Comparison of ENCODE assay signal across 12 cellular contexts in genomic region chr5:67047180-67047579, GRCh38.
DNase-seq lines count a peak whose midpoint lies in the region; ATAC-seq and TF ChIP-seq lines count a peak whose summit lies in the region.
"Had no signal": no experiment of that assay in that cellular context is flagged by ENCODE, and none has a peak within 500 bp of the region (broad histone marks: within the 10 kb centered on the region; RNA-seq: fewer than 3 reads in every experiment).

No MANE protein-coding gene starts in this region.

- H3K18ac ChIP-seq in neuronal stem cell (ENCODE audit: low read length): no peak overlapping the region

- H3K27me3 ChIP-seq in SK-N-SH (ENCODE audit: insufficient read depth): no peaks in the 10 kb centered on the region
- no peaks in the 10 kb centered on the region for H3K27me3 ChIP-seq in heart right ventricle
- H3K27me3 ChIP-seq in sigmoid colon: no peaks in the 10 kb centered on the region
- no peaks in the 10 kb centered on the region for H3K27me3 ChIP-seq in GM23248 (replicated peaks; ENCODE audit: insufficient read depth)
- no peaks in the 10 kb centered on the region for H3K27me3 ChIP-seq in neuronal stem cell (ENCODE audit: control insufficient read depth in 3 of 3, insufficient read depth in 3 of 3, low read depth in 1 of 3, low read length in 3 of 3)
- H3K27me3 ChIP-seq: dorsolateral prefrontal cortex had no signal

- no peak overlapping the region for H4K8ac ChIP-seq in neuronal stem cell (ENCODE audit: low read depth, low read length)

- H3K9me2 ChIP-seq in SK-N-SH: no peaks in the 10 kb centered on the region
- H3K9me2 ChIP-seq in GM23248 (ENCODE audit: insufficient read depth): peaks cover 3% of the 10 kb centered on the region; the same call in 1 of the 2 replicates

- peaks cover 0 to 22% of the 10 kb centered on the region in 2 experiments; a peak in 2 of 4 replicates for H3K4me1 ChIP-seq in SK-N-SH (ENCODE audit: control insufficient read depth in 1 of 2, insufficient read depth in 2 of 2, low read depth in 1 of 2, low read length in 1 of 2)
- H3K4me1 ChIP-seq in heart right ventricle: peaks cover 6 to 96% (median 60%) of the 10 kb centered on the region in 9 donors
- peaks cover 0 to 40% (median 17%) of the 10 kb centered on the region in 4 donors for H3K4me1 ChIP-seq in sigmoid colon
- peaks cover 6% of the 10 kb centered on the region for H3K4me1 ChIP-seq in GM23248 (ENCODE audit: insufficient read depth)
- peaks cover 7% of the 10 kb centered on the region in 2 donors for H3K4me1 ChIP-seq in neuronal stem cell (ENCODE audit: control insufficient read depth in 2 of 2, insufficient read depth in 1 of 2, low read depth in 1 of 2, low read length in 2 of 2)

- no peak overlapping the region for H2AK5ac ChIP-seq in neuronal stem cell (ENCODE audit: low read depth, low read length)

- no peak overlapping the region for H2BK15ac ChIP-seq in neuronal stem cell (ENCODE audit: low read length)

- no peak overlapping the region for H4K91ac ChIP-seq in neuronal stem cell (ENCODE audit: low read depth, low read length, poor library complexity)

- in situ Hi-C loops in KBM-7 (cut with MboI; ENCODE audit: low pct_unique_long_range_greater_than_20kb, low sequenced_read_pairs): no loop called here
- in situ Hi-C loops in GM23248 (cut with MboI): no loop called here

- H3K9me3 ChIP-seq in SK-N-SH (no peaks in the 10 kb centered on the region), heart right ventricle (no peaks in the 10 kb centered on the region), sigmoid colon (no peaks in the 10 kb centered on the region), GM23248 (ENCODE audit: low read depth) (no peaks in the 10 kb centered on the region), neuronal stem cell (replicated peaks in 1 of 2; ENCODE audit: control insufficient read depth in 2 of 2, insufficient read depth in 1 of 2, low read depth in 1 of 2, low read length in 2 of 2) (no peaks in the 10 kb centered on the region)

- POLR2A ChIA-PET in SK-N-SH (lab: Yijun Ruan, JAX): no interaction called here

- H3K4me2 ChIP-seq in SK-N-SH (no peak overlapping the region), GM23248 (ENCODE audit: unreplicated experiment) (no peak overlapping the region), neuronal stem cell (ENCODE audit: insufficient read depth, low read length, poor library complexity, severe bottlenecking) (no peak overlapping the region)

- no peak overlapping the region for H2BK12ac ChIP-seq in neuronal stem cell (ENCODE audit: low read length)

- no peak overlapping the region for H3K9ac ChIP-seq in SK-N-SH
- H3K9ac ChIP-seq in GM23248: no peak overlapping the region
- no peak overlapping the region for H3K9ac ChIP-seq in neuronal stem cell (ENCODE audit: low read depth, low read length, poor library complexity)

- no peak overlapping the region for H2BK5ac ChIP-seq in neuronal stem cell (ENCODE audit: low read length)

- H3K4me3 ChIP-seq in SK-N-SH (ENCODE audit: low read depth in 2 of 2, low read length in 1 of 2) (no peak overlapping the region), heart right ventricle (no peak overlapping the region), sigmoid colon (no peak overlapping the region), GM23248 (no peak overlapping the region), neuronal stem cell (ENCODE audit: low read length in 2 of 2) (no peak overlapping the region)
- H3K4me3 ChIP-seq: dorsolateral prefrontal cortex had no signal

- no peak for TF ChIP-seq CTCF in SK-N-SH (IDR thresholded peaks at IDR 0.05)
- no peak for TF ChIP-seq CTCF in heart right ventricle (IDR thresholded peaks at IDR 0.05)
- no peak for TF ChIP-seq CTCF in sigmoid colon (IDR thresholded peaks at IDR 0.05)

- H3K36me3 ChIP-seq in SK-N-SH (replicated peaks in 1 of 2; ENCODE audit: control insufficient read depth in 1 of 2, insufficient read depth in 2 of 2, low read length in 1 of 2): no peaks in the 10 kb centered on the region
- no peaks in the 10 kb centered on the region for H3K36me3 ChIP-seq in heart right ventricle
- no peaks in the 10 kb centered on the region for H3K36me3 ChIP-seq in sigmoid colon
- H3K36me3 ChIP-seq in GM23248 (ENCODE audit: low read depth): no peaks in the 10 kb centered on the region
- no peaks in the 10 kb centered on the region for H3K36me3 ChIP-seq in neuronal stem cell (replicated peaks in 1 of 2; ENCODE audit: control insufficient read depth in 2 of 2, insufficient read depth in 2 of 2, low read length in 2 of 2)

- 98% methylated on average over 2 of the region's 2 CpGs for whole genome bisulfite sequencing in SK-N-SH (ENCODE audit: low lambda C conversion rate)
- 57 to 64% methylated on average over 2 of the region's 2 CpGs for WGBS in heart right ventricle, 2 donors
- WGBS in sigmoid colon, 2 donors: 68 to 74% methylated on average over 2 of the region's 2 CpGs
- WGBS in GM23248 (ENCODE audit: low coverage in 1 of 2, low lambda C conversion rate in 2 of 2, missing lambda C conversion rate in 2 of 2), 2 experiments: 95 to 99% methylated on average over 2 of the region's 2 CpGs
- no CpG with 5 or more reads among the region's 2 CpGs for WGBS in neuronal stem cell (ENCODE audit: extremely low coverage in 2 of 2, insufficient read length in 2 of 2, insufficient replicate concordance in 1 of 2), 2 donors

- H2BK120ac ChIP-seq in neuronal stem cell (ENCODE audit: low read depth, low read length): no peak overlapping the region

- intact Hi-C loops in heart right ventricle (cut with DNase I): no loop called here
- intact Hi-C loops in sigmoid colon (cut with DNase I): no loop called here

- DNase-seq in KBM-7 (peak; percentile 31), SK-N-SH (peak; percentile 54), heart right ventricle (peak; percentile 63 to 67), sigmoid colon (peak; percentile 78), GM23248 (no peak), neuronal stem cell (ENCODE audit: low spot score) (no peak)
- DNase-seq: NCI-H524, occipital lobe, SHP77 treated with DMSO at 0.1 percent for 48 hours had no signal

- no peak for TF ChIP-seq POLR2A in sigmoid colon (IDR thresholded peaks at IDR 0.05)

- no peak overlapping the region for H3K23ac ChIP-seq in neuronal stem cell (ENCODE audit: low read depth, low read length, poor library complexity)

- ATAC-seq in heart right ventricle: peak; percentile 62 to 93 (median 86)
- no peak for ATAC-seq in HG03025 (IDR thresholded peaks at IDR 0.05; ENCODE audit: low FRiP score, unreplicated experiment)

- peak overlapping the region in 1 of 2 experiments; percentile 71; a peak in 2 of 4 replicates for H3K27ac ChIP-seq in SK-N-SH (ENCODE audit: low read depth in 2 of 2, low read length in 1 of 2)
- peak overlapping the region in 8 of 10 donors; percentile 7 to 52 (median 29) for H3K27ac ChIP-seq in heart right ventricle
- H3K27ac ChIP-seq in sigmoid colon: peak overlapping the region in 2 of 4 donors; percentile 4 to 32
- no peak overlapping the region for H3K27ac ChIP-seq in GM23248
- H3K27ac ChIP-seq in neuronal stem cell (replicated peaks; ENCODE audit: low read length): no peak overlapping the region
- H3K27ac ChIP-seq: HL-60 had no signal

- no peaks in the 10 kb centered on the region for H3K79me1 ChIP-seq in neuronal stem cell (ENCODE audit: low read depth, low read length)

- H4K20me1 ChIP-seq in SK-N-SH (ENCODE audit: insufficient read depth) (no peaks in the 10 kb centered on the region), GM23248 (ENCODE audit: insufficient read depth) (no peaks in the 10 kb centered on the region)

- H3K14ac ChIP-seq in neuronal stem cell (ENCODE audit: low read length): no peak overlapping the region

- no peak overlapping the region for H3K4ac ChIP-seq in neuronal stem cell (ENCODE audit: low read length)

- peak; percentile 41 for TF ChIP-seq RAD21 in SK-N-SH (IDR thresholded peaks at IDR 0.05; ENCODE audit: low read length)

- TF ChIP-seq EP300 in SK-N-SH (IDR thresholded peaks at IDR 0.05; ENCODE audit: borderline replicate concordance in 1 of 2, low read depth in 1 of 2, low read length in 1 of 2) (peak in 1 of 2 experiments; percentile 56; a peak in 2 of 4 replicates), sigmoid colon (IDR thresholded peaks at IDR 0.05) (no peak)

- CTCF ChIA-PET in SK-N-SH (lab: Yijun Ruan, JAX): interaction anchor here (0.8 to 1.6 kb wide), 5 partner anchors 12 to 162 kb away, joined by 3 to 5 read pairs (median 3); no protein-coding TSS in a partner anchor

- no peak overlapping the region for H2AFZ ChIP-seq in SK-N-SH (ENCODE audit: low read depth)
- H2AFZ ChIP-seq in GM23248: no peak overlapping the region
- no peak overlapping the region for H2AFZ ChIP-seq in neuronal stem cell (ENCODE audit: low read length)

- H3K79me2 ChIP-seq in SK-N-SH (ENCODE audit: insufficient read depth) (no peaks in the 10 kb centered on the region), GM23248 (ENCODE audit: insufficient read depth) (peaks cover 5% of the 10 kb centered on the region; the same call in 1 of the 2 replicates)

- H3F3A ChIP-seq in SK-N-SH (replicated peaks; ENCODE audit: insufficient read depth) (no peaks in the 10 kb centered on the region), GM23248 (ENCODE audit: insufficient read depth) (no peaks in the 10 kb centered on the region)

TF ChIP-seq in SK-N-SH, 30 proteins besides CTCF, POLR2A, EP300 and RAD21 (continues in another document):
- TF ChIP-seq CHD2 (IDR thresholded peaks at IDR 0.05; ENCODE audit: low read length, partially characterized antibody): peak; percentile 20
- no peak for TF ChIP-seq GATA2 (CRISPR knock-in tag; IDR thresholded peaks at IDR 0.05)
- no peak for TF ChIP-seq ZBTB33 (IDR thresholded peaks at IDR 0.05; ENCODE audit: borderline replicate concordance, low read depth)
- TF ChIP-seq GABPA (IDR thresholded peaks at IDR 0.05; ENCODE audit: low read depth): no peak
- TF ChIP-seq ELF1 (IDR thresholded peaks at IDR 0.05): no peak
- no peak for TF ChIP-seq EZH2phosphoT487 (IDR thresholded peaks at IDR 0.05; ENCODE audit: borderline replicate concordance, low read depth)
- no peak for TF ChIP-seq MEF2A (IDR thresholded peaks at IDR 0.05; ENCODE audit: borderline replicate concordance, low read depth)

Comparison
In these comparisons a context has a peak if more than half of its experiments do, and no peak if none do; other contexts are left out.
1. DNase-seq: peak in KBM-7 (single experiment), SK-N-SH (single experiment), heart right ventricle (2 of 2) and sigmoid colon (single experiment); none in GM23248 (single experiment) and neuronal stem cell (single experiment).
2. H3K27ac ChIP-seq: peak in heart right ventricle (8 of 10); none in GM23248 (single experiment) and neuronal stem cell (single experiment).